2 cellular contexts compared by ENCODE assay signal in the genomic region with DNA sequence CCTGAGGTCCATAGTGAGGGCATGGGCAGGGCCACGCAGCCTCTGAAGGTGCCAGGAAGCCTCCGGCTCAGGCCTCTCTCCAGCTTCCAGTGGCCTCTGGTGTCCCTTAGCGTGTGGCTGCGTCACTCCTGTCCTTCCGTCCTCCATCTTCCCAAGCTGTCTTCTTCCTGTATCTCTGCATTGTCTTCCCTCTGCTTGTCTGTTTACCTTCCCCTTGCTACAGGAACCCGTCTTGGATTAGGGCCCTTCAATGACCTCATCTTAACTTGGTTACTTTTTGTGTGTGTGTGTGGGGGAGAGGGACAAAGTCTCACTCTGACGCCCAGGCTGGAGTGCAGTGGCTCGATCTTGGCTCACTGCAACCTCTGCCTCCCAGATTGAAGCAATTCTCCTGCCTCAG.
TF ChIP-seq lines count a peak whose summit lies in the region.

No MANE protein-coding gene starts in this region.

TF ChIP-seq in HEK293, 187 proteins besides CTCF, POLR2A, EP300 and RAD21 (continues in another document):
- TF ChIP-seq MYNN (tag by site-specific recombination; IDR thresholded peaks at IDR 0.05; ENCODE audit: borderline replicate concordance) (no peak), YY2 (tag by site-specific recombination; IDR thresholded peaks at IDR 0.05) (no peak), ZNF747 (tag by site-specific recombination; IDR thresholded peaks at IDR 0.05) (no peak), ZNF555 (tag by site-specific recombination; conservative IDR thresholded peaks at IDR 0.05) (no peak), KLF10 (tag by site-specific recombination; IDR thresholded peaks at IDR 0.05) (no peak), ZNF214 (tag by site-specific recombination; IDR thresholded peaks at IDR 0.05; ENCODE audit: borderline replicate concordance) (no peak), EGR2 (tag by site-specific recombination; IDR thresholded peaks at IDR 0.05; ENCODE audit: low read depth) (0 out of 2 replicates have a peak, but pooled peaks have one; percentile 18), ATF2 (tag by site-specific recombination; IDR thresholded peaks at IDR 0.05; ENCODE audit: low read depth) (peak; percentile 79), ZNF211 (tag by site-specific recombination; IDR thresholded peaks at IDR 0.05; ENCODE audit: low read depth) (no peak), ZNF791 (tag by site-specific recombination; IDR thresholded peaks at IDR 0.05) (no peak), PRDM10 (tag by site-specific recombination; IDR thresholded peaks at IDR 0.05) (no peak), ZNF155 (tag by site-specific recombination; IDR thresholded peaks at IDR 0.05) (no peak), ZNF423 (tag by site-specific recombination; IDR thresholded peaks at IDR 0.05) (no peak), ZNF624 (tag by site-specific recombination; IDR thresholded peaks at IDR 0.05) (no peak), ZNF660 (tag by site-specific recombination; IDR thresholded peaks at IDR 0.05) (no peak), KLF1 (tag by site-specific recombination; IDR thresholded peaks at IDR 0.05) (no peak), ZNF24 (tag by site-specific recombination; IDR thresholded peaks at IDR 0.05) (no peak), GFI1B (tag by site-specific recombination; IDR thresholded peaks at IDR 0.05) (no peak), MEIS1 (CRISPR knock-in tag; IDR thresholded peaks at IDR 0.05; ENCODE audit: borderline replicate concordance) (no peak), ZNF26 (tag by site-specific recombination; IDR thresholded peaks at IDR 0.05) (no peak), WT1 (tag by site-specific recombination; IDR thresholded peaks at IDR 0.05) (no peak)
- TF ChIP-seq, protein P1, sequence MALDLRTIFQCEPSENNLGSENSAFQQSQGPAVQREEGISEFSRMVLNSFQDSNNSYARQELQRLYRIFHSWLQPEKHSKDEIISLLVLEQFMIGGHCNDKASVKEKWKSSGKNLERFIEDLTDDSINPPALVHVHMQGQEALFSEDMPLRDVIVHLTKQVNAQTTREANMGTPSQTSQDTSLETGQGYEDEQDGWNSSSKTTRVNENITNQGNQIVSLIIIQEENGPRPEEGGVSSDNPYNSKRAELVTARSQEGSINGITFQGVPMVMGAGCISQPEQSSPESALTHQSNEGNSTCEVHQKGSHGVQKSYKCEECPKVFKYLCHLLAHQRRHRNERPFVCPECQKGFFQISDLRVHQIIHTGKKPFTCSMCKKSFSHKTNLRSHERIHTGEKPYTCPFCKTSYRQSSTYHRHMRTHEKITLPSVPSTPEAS (tag by site-specific recombination; IDR thresholded peaks at IDR 0.05): peak; percentile 22; the same call in 1 of the 2 replicates
- TF ChIP-seq, protein P2, sequence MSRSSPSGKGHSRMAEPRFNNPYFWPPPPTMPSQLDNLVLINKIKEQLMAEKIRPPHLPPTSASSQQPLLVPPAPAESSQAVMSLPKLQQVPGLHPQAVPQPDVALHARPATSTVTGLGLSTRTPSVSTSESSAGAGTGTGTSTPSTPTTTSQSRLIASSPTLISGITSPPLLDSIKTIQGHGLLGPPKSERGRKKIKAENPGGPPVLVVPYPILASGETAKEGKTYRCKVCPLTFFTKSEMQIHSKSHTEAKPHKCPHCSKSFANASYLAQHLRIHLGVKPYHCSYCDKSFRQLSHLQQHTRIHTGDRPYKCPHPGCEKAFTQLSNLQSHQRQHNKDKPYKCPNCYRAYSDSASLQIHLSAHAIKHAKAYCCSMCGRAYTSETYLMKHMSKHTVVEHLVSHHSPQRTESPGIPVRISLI (tag by site-specific recombination; IDR thresholded peaks at IDR 0.05): no peak

TF ChIP-seq in HepG2, 621 proteins besides CTCF, POLR2A, EP300 and RAD21:
- TF ChIP-seq ATF7 (IDR thresholded peaks at IDR 0.05): peak; percentile 34; the same call in 1 of the 2 replicates
- TF ChIP-seq ATF7 (CRISPR knock-in tag; IDR thresholded peaks at IDR 0.05): no peak
- no peak for TF ChIP-seq BHLHE40 (IDR thresholded peaks at IDR 0.05; ENCODE audit: low read length)
